11 cellular contexts compared by ENCODE assay signal in the genomic region with DNA sequence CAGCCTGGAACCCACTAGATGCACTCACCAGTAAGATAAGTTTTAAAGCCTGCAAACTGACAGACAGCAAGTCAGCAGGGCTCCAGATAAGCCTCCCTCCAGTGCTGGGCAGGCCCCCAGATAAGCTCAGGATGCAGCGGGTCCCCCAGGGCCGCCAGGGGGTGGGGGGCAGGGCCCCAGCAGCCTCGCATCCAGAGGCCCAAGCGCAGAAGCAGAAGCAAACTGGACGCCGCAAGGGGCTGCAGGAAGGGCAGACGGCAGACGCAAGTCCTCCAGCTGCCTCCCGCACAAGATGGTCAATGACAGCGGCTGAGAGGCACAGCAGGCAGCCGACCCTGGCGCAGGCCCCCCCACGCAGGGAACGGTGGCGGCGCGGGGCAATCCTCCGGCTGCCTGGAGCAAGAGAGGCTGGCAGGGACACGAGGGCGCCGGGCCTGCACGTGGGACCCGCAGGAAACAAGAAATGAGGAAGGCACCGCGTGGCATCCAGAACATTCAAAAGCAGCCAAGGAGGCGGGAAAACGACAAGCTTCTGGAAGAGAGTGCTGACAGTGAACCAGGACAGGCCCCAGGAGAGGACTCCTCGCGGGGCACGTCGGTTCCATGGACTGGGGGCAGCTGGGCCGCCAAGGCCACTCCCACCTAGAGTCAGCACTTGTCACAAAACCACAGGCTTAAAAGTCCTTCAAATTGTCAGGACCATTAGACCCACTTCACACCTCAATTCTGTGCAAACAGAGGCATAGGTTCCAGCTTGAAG. TPM values are rescaled to one million over a fixed set of nuclear protein-coding genes. Genes with fewer than 3 reads are reported as not detected.
DNase-seq lines count a peak whose midpoint lies in the region; ATAC-seq and TF ChIP-seq lines count a peak whose summit lies in the region.
"Had no signal": no experiment of that assay in that cellular context is flagged by ENCODE, and none has a peak within 500 bp of the region (broad histone marks: within the 10 kb centered on the region; RNA-seq: fewer than 3 reads in every experiment).

No MANE protein-coding gene starts in this region.

- no peaks in the 10 kb centered on the region for H3K36me3 ChIP-seq in osteoblast (ENCODE audit: insufficient read depth, low read length)

- no peak for ATAC-seq in GM19023 (IDR thresholded peaks at IDR 0.05; ENCODE audit: unreplicated experiment)

- H3K27me3 Mint-ChIP-seq in mesothelial cell of epicardium (ENCODE audit: low read depth) = no peaks in the 10 kb centered on the region

- H3K27me3 ChIP-seq in osteoblast (ENCODE audit: insufficient read depth, low read length) = peaks cover 14% of the 10 kb centered on the region

- H3K9me3 ChIP-seq in osteoblast (ENCODE audit: low read depth, low read length) = no peaks in the 10 kb centered on the region

- H4K20me1 ChIP-seq in osteoblast (ENCODE audit: insufficient read depth, low read length) = no peaks in the 10 kb centered on the region

- peaks cover 3% of the 10 kb centered on the region for H3K4me1 ChIP-seq in osteoblast (ENCODE audit: insufficient read depth, low read length)

- H3K4me2 ChIP-seq in osteoblast (ENCODE audit: insufficient read depth, low read length) = no peak overlapping the region

- H3K4me3 ChIP-seq in osteoblast (ENCODE audit: insufficient read depth, low read length) = no peak overlapping the region
- H3K4me3 ChIP-seq: coronary artery had no signal

- TF ChIP-seq CTCF in mesothelial cell of epicardium (IDR thresholded peaks at IDR 0.05; ENCODE audit: unreplicated experiment) (no peak), osteoblast (IDR thresholded peaks at IDR 0.05; ENCODE audit: extremely low read depth, low read depth, low read length) (no peak)

- no peak overlapping the region for H2AFZ ChIP-seq in osteoblast (ENCODE audit: low read length)

- no peak overlapping the region for H3K27ac ChIP-seq in osteoblast (ENCODE audit: low read depth, low read length)
- H3K27ac ChIP-seq: coronary artery had no signal

- H3K79me2 ChIP-seq in osteoblast (ENCODE audit: insufficient read depth, low read length) = no peaks in the 10 kb centered on the region

- no peaks in the 10 kb centered on the region for H3K36me3 Mint-ChIP-seq in mesothelial cell of epicardium

- H3K4me1 Mint-ChIP-seq in mesothelial cell of epicardium = peaks cover 76% of the 10 kb centered on the region

- H3K4me3 Mint-ChIP-seq in mesothelial cell of epicardium = no peak overlapping the region
- H3K4me3 Mint-ChIP-seq: activated naive CD4-positive, alpha-beta T cell treated with anti-CD3 and anti-CD28 coated beads for 36 hours had no signal

- DNase-seq in NCI-H82 (lab: John Stamatoyannopoulos, UW) (peak; percentile 33), NCI-H82 treated with DMSO at 0.1 percent for 48 hours (lab: John Stamatoyannopoulos, UW; ENCODE audit: unreplicated experiment) (no peak), ecto neural progenitor cell (ENCODE audit: low spot score) (peak; percentile 60), mesothelial cell of epicardium (ENCODE audit: low spot score in 2 of 2, unreplicated experiment in 2 of 2) (no peak), NCI-H446 (lab: John Stamatoyannopoulos, UW) (no peak), osteoblast (ENCODE audit: insufficient read length, low spot score, missing footprints) (no peak), CD1c-positive myeloid dendritic cell (ENCODE audit: extremely low spot score) (no peak)
- DNase-seq: activated naive CD4-positive, alpha-beta T cell treated with anti-CD3 and anti-CD28 coated beads for 36 hours; stimulated activated naive CD4-positive, alpha-beta T cell treated with Interleukin-2 at 50 U/mL for 16 hours had no signal

- no peaks in the 10 kb centered on the region for H3K9me3 Mint-ChIP-seq in mesothelial cell of epicardium
- H3K9me3 Mint-ChIP-seq: activated naive CD4-positive, alpha-beta T cell treated with anti-CD3 and anti-CD28 coated beads for 36 hours had no signal

- peak overlapping the region; percentile 80 for H3K27ac Mint-ChIP-seq in mesothelial cell of epicardium
- H3K27ac Mint-ChIP-seq: activated naive CD4-positive, alpha-beta T cell treated with anti-CD3 and anti-CD28 coated beads for 36 hours had no signal

RNA-seq across cellular contexts. Expression of gene ROR2, which starts 49.8 kb away (rescaled TPM):
- 36.7 to 41.0 TPM (median 39.7 TPM) in 3 replicates for total RNA-seq in mesothelial cell of epicardium
- total RNA-seq in osteoblast = 13.8 and 28.3 TPM in 2 replicates
- total RNA-seq: activated naive CD4-positive, alpha-beta T cell treated with anti-CD3 and anti-CD28 coated beads for 36 hours had no signal

Comparison
In these comparisons a context has a peak if more than half of its experiments do, and no peak if none do; other contexts are left out.
1. DNase-seq: peak in NCI-H82 (single experiment) and ecto neural progenitor cell (single experiment); none in NCI-H82 treated with DMSO at 0.1 percent for 48 hours (single experiment), mesothelial cell of epicardium (0 of 2), NCI-H446 (0 of 2), osteoblast (single experiment) and CD1c-positive myeloid dendritic cell (single experiment).